Comparison of ENCODE assay signal across 1 cellular context in the genomic region with DNA sequence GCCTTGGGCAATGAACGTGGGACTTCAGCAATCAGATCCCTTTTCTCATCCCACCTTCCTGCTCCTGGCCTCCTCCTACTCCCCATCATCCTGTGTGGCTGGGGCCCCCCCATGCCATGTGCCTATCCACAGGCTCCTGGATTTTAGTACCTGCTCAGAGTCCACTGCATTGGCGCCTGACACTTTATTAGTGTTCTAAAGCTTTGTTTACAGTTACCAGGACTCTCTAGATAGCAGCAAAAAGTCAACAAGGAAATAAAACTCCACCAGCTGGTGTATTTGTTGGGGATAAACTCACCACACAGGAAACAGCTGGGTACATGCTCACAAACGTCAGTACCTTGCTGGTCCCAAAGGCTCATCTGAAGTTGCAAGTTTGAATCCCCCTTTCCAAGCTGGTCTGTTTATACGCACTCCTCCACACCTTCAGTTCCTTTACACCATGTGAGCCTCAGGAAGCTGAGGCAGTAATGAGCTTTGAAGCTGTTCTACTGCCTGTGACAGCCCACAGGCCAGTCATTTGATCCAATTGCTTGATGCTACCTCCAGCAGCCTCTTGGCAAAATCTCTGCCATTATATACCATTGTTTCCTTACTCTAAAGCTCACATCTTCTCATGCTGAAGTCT.
TF ChIP-seq lines count a peak whose summit lies in the region.

No MANE protein-coding gene starts in this region.

TF ChIP-seq in HepG2, 621 proteins besides CTCF, POLR2A, EP300 and RAD21 (continued from another document):
- TF ChIP-seq, protein P1, sequence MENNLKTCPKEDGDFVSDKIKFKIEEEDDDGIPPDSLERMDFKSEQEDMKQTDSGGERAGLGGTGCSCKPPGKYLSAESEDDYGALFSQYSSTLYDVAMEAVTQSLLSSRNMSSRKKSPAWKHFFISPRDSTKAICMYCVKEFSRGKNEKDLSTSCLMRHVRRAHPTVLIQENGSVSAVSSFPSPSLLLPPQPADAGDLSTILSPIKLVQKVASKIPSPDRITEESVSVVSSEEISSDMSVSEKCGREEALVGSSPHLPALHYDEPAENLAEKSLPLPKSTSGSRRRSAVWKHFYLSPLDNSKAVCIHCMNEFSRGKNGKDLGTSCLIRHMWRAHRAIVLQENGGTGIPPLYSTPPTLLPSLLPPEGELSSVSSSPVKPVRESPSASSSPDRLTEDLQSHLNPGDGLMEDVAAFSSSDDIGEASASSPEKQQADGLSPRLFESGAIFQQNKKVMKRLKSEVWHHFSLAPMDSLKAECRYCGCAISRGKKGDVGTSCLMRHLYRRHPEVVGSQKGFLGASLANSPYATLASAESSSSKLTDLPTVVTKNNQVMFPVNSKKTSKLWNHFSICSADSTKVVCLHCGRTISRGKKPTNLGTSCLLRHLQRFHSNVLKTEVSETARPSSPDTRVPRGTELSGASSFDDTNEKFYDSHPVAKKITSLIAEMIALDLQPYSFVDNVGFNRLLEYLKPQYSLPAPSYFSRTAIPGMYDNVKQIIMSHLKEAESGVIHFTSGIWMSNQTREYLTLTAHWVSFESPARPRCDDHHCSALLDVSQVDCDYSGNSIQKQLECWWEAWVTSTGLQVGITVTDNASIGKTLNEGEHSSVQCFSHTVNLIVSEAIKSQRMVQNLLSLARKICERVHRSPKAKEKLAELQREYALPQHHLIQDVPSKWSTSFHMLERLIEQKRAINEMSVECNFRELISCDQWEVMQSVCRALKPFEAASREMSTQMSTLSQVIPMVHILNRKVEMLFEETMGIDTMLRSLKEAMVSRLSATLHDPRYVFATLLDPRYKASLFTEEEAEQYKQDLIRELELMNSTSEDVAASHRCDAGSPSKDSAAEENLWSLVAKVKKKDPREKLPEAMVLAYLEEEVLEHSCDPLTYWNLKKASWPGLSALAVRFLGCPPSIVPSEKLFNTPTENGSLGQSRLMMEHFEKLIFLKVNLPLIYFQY (CRISPR knock-in tag; IDR thresholded peaks at IDR 0.05; ENCODE audit: borderline replicate concordance) = no peak
- TF ChIP-seq, protein P2, sequence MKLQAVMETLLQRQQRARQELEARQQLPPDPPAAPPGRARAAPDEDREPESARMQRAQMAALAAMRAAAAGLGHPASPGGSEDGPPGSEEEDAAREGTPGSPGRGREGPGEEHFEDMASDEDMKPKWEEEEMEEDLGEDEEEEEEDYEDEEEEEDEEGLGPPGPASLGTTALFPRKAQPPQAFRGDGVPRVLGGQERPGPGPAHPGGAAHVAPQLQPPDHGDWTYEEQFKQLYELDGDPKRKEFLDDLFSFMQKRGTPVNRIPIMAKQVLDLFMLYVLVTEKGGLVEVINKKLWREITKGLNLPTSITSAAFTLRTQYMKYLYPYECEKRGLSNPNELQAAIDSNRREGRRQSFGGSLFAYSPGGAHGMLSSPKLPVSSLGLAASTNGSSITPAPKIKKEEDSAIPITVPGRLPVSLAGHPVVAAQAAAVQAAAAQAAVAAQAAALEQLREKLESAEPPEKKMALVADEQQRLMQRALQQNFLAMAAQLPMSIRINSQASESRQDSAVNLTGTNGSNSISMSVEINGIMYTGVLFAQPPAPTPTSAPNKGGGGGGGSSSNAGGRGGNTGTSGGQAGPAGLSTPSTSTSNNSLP (IDR thresholded peaks at IDR 0.05; ENCODE audit: low read depth, low read length) = peak; percentile 91
- no peak for TF ChIP-seq ZNF260 (CRISPR knock-in tag; IDR thresholded peaks at IDR 0.05; ENCODE audit: borderline replicate concordance, low read depth)
- TF ChIP-seq ELF3 (CRISPR knock-in tag; IDR thresholded peaks at IDR 0.05) = peak; percentile 84
- TF ChIP-seq ZNF552 (CRISPR knock-in tag; IDR thresholded peaks at IDR 0.05; ENCODE audit: borderline replicate concordance) = no peak
- no peak for TF ChIP-seq ZNF577 (CRISPR knock-in tag; IDR thresholded peaks at IDR 0.05; ENCODE audit: borderline replicate concordance, low read depth)
- TF ChIP-seq NRL (CRISPR knock-in tag; IDR thresholded peaks at IDR 0.05; ENCODE audit: borderline replicate concordance) = no peak
- TF ChIP-seq FOXA3 (CRISPR knock-in tag; IDR thresholded peaks at IDR 0.05) = 0 out of 2 replicates have a peak, but pooled peaks have one; percentile 35
- no peak for TF ChIP-seq U2AF2 (IDR thresholded peaks at IDR 0.05; ENCODE audit: low read depth, low read length)
- TF ChIP-seq, protein P3, sequence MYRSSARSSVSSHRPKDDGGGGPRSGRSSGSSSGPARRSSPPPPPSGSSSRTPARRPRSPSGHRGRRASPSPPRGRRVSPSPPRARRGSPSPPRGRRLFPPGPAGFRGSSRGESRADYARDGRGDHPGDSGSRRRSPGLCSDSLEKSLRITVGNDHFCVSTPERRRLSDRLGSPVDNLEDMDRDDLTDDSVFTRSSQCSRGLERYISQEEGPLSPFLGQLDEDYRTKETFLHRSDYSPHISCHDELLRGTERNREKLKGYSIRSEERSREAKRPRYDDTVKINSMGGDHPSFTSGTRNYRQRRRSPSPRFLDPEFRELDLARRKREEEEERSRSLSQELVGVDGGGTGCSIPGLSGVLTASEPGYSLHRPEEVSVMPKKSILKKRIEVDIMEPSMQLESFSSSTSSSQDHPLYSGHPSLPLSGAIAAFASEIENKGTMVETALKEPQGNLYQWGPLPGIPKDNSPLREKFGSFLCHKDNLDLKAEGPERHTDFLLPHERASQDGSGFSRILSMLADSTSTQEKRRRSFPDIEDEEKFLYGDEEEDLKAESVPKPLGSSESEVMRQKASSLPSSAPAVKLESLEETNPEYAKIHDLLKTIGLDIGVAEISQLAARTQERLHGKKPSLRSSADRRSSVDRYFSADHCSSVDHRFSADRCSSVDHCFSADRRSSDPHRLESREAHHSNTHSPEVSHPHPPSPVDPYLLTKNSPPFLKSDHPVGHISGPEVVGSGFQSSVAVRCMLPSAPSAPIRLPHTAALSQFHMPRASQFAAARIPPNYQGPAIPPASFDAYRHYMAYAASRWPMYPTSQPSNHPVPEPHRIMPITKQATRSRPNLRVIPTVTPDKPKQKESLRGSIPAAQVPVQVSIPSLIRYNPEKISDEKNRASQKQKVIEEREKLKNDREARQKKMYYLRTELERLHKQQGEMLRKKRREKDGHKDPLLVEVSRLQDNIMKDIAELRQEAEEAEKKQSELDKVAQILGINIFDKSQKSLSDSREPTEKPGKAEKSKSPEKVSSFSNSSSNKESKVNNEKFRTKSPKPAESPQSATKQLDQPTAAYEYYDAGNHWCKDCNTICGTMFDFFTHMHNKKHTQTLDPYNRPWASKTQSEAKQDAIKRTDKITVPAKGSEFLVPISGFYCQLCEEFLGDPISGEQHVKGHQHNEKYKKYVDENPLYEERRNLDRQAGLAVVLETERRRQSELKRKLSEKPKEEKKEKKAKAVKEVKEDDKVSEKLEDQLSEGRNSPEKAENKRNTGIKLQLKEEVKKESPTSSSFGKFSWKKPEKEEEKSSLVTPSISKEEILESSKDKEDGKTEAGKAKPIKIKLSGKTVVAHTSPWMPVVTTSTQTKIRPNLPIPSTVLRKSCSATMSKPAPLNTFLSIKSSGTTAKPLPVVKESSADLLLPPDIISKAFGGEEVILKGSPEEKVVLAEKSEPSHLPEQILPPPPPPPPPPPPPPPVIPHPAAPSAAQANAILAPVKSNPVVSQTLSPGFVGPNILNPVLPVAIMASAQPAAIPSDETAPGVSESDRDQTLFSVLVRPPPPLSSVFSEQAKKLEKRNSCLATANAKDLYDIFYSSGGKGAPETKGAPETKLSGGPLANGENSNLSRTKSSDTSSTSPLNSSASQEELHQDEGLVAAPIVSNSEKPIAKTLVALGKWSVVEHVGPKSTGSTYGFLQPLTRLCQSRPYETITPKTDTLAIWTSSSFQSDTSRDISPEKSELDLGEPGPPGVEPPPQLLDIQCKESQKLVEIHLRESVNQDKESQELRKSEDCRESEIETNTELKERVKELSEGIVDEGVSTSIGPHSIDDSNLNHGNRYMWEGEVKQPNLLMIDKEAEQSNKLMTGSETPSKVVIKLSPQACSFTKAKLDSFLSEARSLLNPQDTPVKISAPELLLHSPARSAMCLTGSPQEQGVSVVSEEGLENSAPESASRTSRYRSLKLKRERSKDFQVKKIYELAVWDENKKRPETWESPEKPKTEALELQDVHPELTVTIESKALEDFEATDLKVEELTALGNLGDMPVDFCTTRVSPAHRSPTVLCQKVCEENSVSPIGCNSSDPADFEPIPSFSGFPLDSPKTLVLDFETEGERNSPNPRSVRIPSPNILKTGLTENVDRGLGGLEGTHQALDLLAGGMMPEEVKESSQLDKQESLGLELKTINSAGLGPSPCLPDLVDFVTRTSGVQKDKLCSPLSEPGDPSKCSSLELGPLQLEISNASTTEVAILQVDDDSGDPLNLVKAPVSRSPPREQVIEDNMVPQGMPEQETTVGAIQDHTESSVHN (CRISPR knock-in tag; IDR thresholded peaks at IDR 0.05) = no peak
- no peak for TF ChIP-seq ZNF879 (CRISPR knock-in tag; IDR thresholded peaks at IDR 0.05)
- no peak for TF ChIP-seq ZNF589 (CRISPR knock-in tag; conservative IDR thresholded peaks at IDR 0.05)
- TF ChIP-seq MXI1 (IDR thresholded peaks at IDR 0.05; ENCODE audit: borderline replicate concordance, low read depth, low read length) = 0 out of 3 replicates have a peak, but pooled peaks have one; percentile 13
- peak; percentile 37; the same call in 1 of the 2 replicates for TF ChIP-seq NCOR1 (IDR thresholded peaks at IDR 0.05; ENCODE audit: borderline replicate concordance, low read length)
- no peak for TF ChIP-seq ZNF430 (CRISPR knock-in tag; IDR thresholded peaks at IDR 0.05)
- TF ChIP-seq, protein P4, sequence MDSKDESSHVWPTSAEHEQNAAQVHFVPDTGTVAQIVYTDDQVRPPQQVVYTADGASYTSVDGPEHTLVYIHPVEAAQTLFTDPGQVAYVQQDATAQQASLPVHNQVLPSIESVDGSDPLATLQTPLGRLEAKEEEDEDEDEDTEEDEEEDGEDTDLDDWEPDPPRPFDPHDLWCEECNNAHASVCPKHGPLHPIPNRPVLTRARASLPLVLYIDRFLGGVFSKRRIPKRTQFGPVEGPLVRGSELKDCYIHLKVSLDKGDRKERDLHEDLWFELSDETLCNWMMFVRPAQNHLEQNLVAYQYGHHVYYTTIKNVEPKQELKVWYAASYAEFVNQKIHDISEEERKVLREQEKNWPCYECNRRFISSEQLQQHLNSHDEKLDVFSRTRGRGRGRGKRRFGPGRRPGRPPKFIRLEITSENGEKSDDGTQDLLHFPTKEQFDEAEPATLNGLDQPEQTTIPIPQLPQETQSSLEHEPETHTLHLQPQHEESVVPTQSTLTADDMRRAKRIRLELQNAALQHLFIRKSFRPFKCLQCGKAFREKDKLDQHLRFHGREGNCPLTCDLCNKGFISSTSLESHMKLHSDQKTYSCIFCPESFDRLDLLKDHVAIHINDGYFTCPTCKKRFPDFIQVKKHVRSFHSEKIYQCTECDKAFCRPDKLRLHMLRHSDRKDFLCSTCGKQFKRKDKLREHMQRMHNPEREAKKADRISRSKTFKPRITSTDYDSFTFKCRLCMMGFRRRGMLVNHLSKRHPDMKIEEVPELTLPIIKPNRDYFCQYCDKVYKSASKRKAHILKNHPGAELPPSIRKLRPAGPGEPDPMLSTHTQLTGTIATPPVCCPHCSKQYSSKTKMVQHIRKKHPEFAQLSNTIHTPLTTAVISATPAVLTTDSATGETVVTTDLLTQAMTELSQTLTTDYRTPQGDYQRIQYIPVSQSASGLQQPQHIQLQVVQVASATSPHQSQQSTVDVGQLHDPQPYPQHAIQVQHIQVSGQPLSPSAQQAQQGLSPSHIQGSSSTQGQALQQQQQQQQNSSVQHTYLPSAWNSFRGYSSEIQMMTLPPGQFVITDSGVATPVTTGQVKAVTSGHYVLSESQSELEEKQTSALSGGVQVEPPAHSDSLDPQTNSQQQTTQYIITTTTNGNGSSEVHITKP (CRISPR knock-in tag; IDR thresholded peaks at IDR 0.05; ENCODE audit: low read depth) = no peak
- no peak for TF ChIP-seq THYN1 (CRISPR knock-in tag; IDR thresholded peaks at IDR 0.05; ENCODE audit: borderline replicate concordance, low read depth)
- no peak for TF ChIP-seq ZNF337 (CRISPR knock-in tag; IDR thresholded peaks at IDR 0.05; ENCODE audit: borderline replicate concordance, low read depth)
- no peak for TF ChIP-seq SIX4 (CRISPR knock-in tag; IDR thresholded peaks at IDR 0.05)
- TF ChIP-seq SALL2 (CRISPR knock-in tag; IDR thresholded peaks at IDR 0.05) = no peak
- no peak for TF ChIP-seq GABPA (IDR thresholded peaks at IDR 0.05; ENCODE audit: low read depth, low read length)
- peak; percentile 34; the same call in 1 of the 2 replicates for TF ChIP-seq GABPA (CRISPR knock-in tag; IDR thresholded peaks at IDR 0.05; ENCODE audit: low read depth)
- no peak for TF ChIP-seq ZNF205 (CRISPR knock-in tag; IDR thresholded peaks at IDR 0.05)
- no peak for TF ChIP-seq ZFP90 (CRISPR knock-in tag; IDR thresholded peaks at IDR 0.05; ENCODE audit: borderline replicate concordance)
- TF ChIP-seq TBX3 (IDR thresholded peaks at IDR 0.05; ENCODE audit: borderline replicate concordance) = peak; percentile 26; the same call in 1 of the 2 replicates
- no peak for TF ChIP-seq ZNF382 (CRISPR knock-in tag; IDR thresholded peaks at IDR 0.05; ENCODE audit: borderline replicate concordance)
- no peak for TF ChIP-seq ZNF251 (CRISPR knock-in tag; IDR thresholded peaks at IDR 0.05)
- TF ChIP-seq MED8 (CRISPR knock-in tag; IDR thresholded peaks at IDR 0.05; ENCODE audit: insufficient replicate concordance) = no peak
- no peak for TF ChIP-seq HOXD1 (CRISPR knock-in tag; IDR thresholded peaks at IDR 0.05)
- TF ChIP-seq HCFC1 (IDR thresholded peaks at IDR 0.05; ENCODE audit: low read depth, low read length) = no peak
- no peak for TF ChIP-seq ZNF468 (CRISPR knock-in tag; IDR thresholded peaks at IDR 0.05)
- TF ChIP-seq TCF12 (IDR thresholded peaks at IDR 0.05) = no peak
- no peak for TF ChIP-seq TCF12 (CRISPR knock-in tag; IDR thresholded peaks at IDR 0.05)
- TF ChIP-seq SMARCE1 (IDR thresholded peaks at IDR 0.05; ENCODE audit: borderline replicate concordance) = no peak
- no peak for TF ChIP-seq ZBTB7B (CRISPR knock-in tag; IDR thresholded peaks at IDR 0.05)
- no peak for TF ChIP-seq ARHGAP35 (CRISPR knock-in tag; IDR thresholded peaks at IDR 0.05; ENCODE audit: borderline replicate concordance)
- no peak for TF ChIP-seq SOX5 (CRISPR knock-in tag; IDR thresholded peaks at IDR 0.05; ENCODE audit: borderline replicate concordance)
